ENCODE assay signal across 2 cellular contexts in genomic region chr17:81518785-81519283, GRCh38.
TF ChIP-seq lines count a peak whose summit lies in the region.

No MANE protein-coding gene starts in this region.

TF ChIP-seq in IMR-90, 13 proteins besides CTCF, POLR2A, EP300 and RAD21:
- TF ChIP-seq MXI1 (IDR thresholded peaks at IDR 0.05; ENCODE audit: borderline replicate concordance, low read depth, low read length) (peak; percentile 59; the same call in 1 of the 2 replicates), MAZ (IDR thresholded peaks at IDR 0.05; ENCODE audit: borderline replicate concordance, low read depth, low read length) (peak; percentile 16; the same call in 1 of the 2 replicates), MAFK (IDR thresholded peaks at IDR 0.05; ENCODE audit: low read depth, low read length) (no peak)

TF ChIP-seq in K562, 482 proteins besides CTCF, POLR2A, EP300 and RAD21:
- TF ChIP-seq GTF3C2 (IDR thresholded peaks at IDR 0.05; ENCODE audit: borderline replicate concordance, extremely low read depth, insufficient read length) (no peak), ZNF175 (CRISPR knock-in tag; IDR thresholded peaks at IDR 0.05; ENCODE audit: low read depth) (no peak), ZNF76 (CRISPR knock-in tag; IDR thresholded peaks at IDR 0.05; ENCODE audit: borderline replicate concordance) (no peak), CCNT2 (IDR thresholded peaks at IDR 0.05; ENCODE audit: borderline replicate concordance, extremely low read depth, insufficient read length, low read depth, low read length) (peak; percentile 49), CREM (IDR thresholded peaks at IDR 0.05; ENCODE audit: low read depth) (peak; percentile 14; the same call in 1 of the 2 replicates), CCAR2 (IDR thresholded peaks at IDR 0.05; ENCODE audit: low read depth, low read length) (no peak), THRAP3 (IDR thresholded peaks at IDR 0.05; ENCODE audit: borderline replicate concordance) (no peak), EGR1 (conservative IDR thresholded peaks at IDR 0.05) (peak; percentile 80), CREB3 (tag; conservative IDR thresholded peaks at IDR 0.05; ENCODE audit: low read depth) (no peak), KLF16 (IDR thresholded peaks at IDR 0.05) (no peak), SMARCC2 (IDR thresholded peaks at IDR 0.05; ENCODE audit: low read depth) (no peak), L3MBTL2 (IDR thresholded peaks at IDR 0.05) (no peak; the same call in 1 of the 2 replicates), CHAMP1 (IDR thresholded peaks at IDR 0.05) (no peak), KDM4B (IDR thresholded peaks at IDR 0.05; ENCODE audit: borderline replicate concordance in 2 of 2, low read depth in 1 of 2) (no peak), ZNF280A (IDR thresholded peaks at IDR 0.05; ENCODE audit: low read depth, partially characterized antibody) (no peak), ESRRA (IDR thresholded peaks at IDR 0.05; ENCODE audit: borderline replicate concordance, low read depth) (peak; percentile 70), TRIM24 (IDR thresholded peaks at IDR 0.05) (no peak), ZBTB7A (IDR thresholded peaks at IDR 0.05; ENCODE audit: borderline replicate concordance, control insufficient read depth, low read depth, low read length) (peak; percentile 17; the same call in 1 of the 2 replicates), ELF4 (CRISPR knock-in tag; IDR thresholded peaks at IDR 0.05) (no peak), REST (CRISPR knock-in tag; IDR thresholded peaks at IDR 0.05; ENCODE audit: low read depth) (no peak), SIN3B (IDR thresholded peaks at IDR 0.05; ENCODE audit: low read depth) (peak; percentile 22; the same call in 1 of the 2 replicates), MTA3 (IDR thresholded peaks at IDR 0.05; ENCODE audit: borderline replicate concordance) (no peak), GABPB1 (CRISPR knock-in tag; IDR thresholded peaks at IDR 0.05) (0 out of 2 replicates have a peak, but pooled peaks have one; percentile 11), DACH1 (IDR thresholded peaks at IDR 0.05; ENCODE audit: partially characterized antibody) (no peak), KLF6 (CRISPR knock-in tag; IDR thresholded peaks at IDR 0.05; ENCODE audit: borderline replicate concordance) (no peak), SIN3A (IDR thresholded peaks at IDR 0.05; ENCODE audit: borderline replicate concordance in 2 of 2, control insufficient read depth in 1 of 2, low read depth in 2 of 2, low read length in 2 of 2) (0 out of 4 replicates have a peak, but pooled peaks of 1 of the 2 experiments have one; percentile 10), CBX8 (IDR thresholded peaks at IDR 0.05; ENCODE audit: borderline replicate concordance, extremely low read depth, low read depth, low read length, poor library complexity, severe bottlenecking) (no peak), HIVEP1 (CRISPR knock-in tag; IDR thresholded peaks at IDR 0.05) (no peak), SAP30 (IDR thresholded peaks at IDR 0.05; ENCODE audit: borderline replicate concordance, insufficient read depth, low read depth, low read length, poor library complexity, severe bottlenecking) (peak; percentile 35), IRF2 (CRISPR knock-in tag; IDR thresholded peaks at IDR 0.05) (no peak), MXI1 (IDR thresholded peaks at IDR 0.05; ENCODE audit: low read depth, low read length) (no peak), ZNF197 (CRISPR knock-in tag; IDR thresholded peaks at IDR 0.05; ENCODE audit: low read depth) (no peak), SAFB (IDR thresholded peaks at IDR 0.05; ENCODE audit: borderline replicate concordance, low read depth, low read length) (peak; percentile 41; the same call in 1 of the 2 replicates), MCM5 (IDR thresholded peaks at IDR 0.05; ENCODE audit: low read depth) (no peak), SPI1 (IDR thresholded peaks at IDR 0.05; ENCODE audit: borderline replicate concordance, low read depth, low read length) (peak; percentile 83), E2F1 (CRISPR knock-in tag; IDR thresholded peaks at IDR 0.05) (no peak), ZNF766 (CRISPR knock-in tag; conservative IDR thresholded peaks at IDR 0.05) (no peak)
